ENCODE assay signal across 19 cellular contexts in the genomic region with DNA sequence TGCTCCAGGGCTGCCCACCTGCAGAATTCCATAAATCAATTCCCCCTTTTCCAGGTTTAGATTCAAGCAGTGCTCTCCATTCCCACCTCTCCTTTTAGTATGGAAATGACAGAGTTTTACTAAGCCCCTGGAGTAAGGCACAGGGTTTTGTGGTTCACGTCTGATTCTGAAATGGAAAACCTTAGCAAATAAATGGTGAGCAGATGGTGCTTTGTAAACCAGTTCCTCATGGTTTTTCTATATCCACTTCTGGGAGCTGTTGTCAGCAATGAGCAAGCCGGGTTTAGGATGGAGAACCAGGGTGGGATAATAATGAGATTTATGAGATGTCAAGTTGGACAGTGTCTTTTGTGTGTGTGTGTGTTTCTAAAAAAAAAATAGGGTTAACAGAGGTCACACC.
DNase-seq lines count a peak whose midpoint lies in the region; ATAC-seq, FAIRE-seq and TF ChIP-seq lines count a peak whose summit lies in the region.
"Had no signal": no experiment of that assay in that cellular context is flagged by ENCODE, and none has a peak within 500 bp of the region (broad histone marks: within the 10 kb centered on the region; RNA-seq: fewer than 3 reads in every experiment).

No MANE protein-coding gene starts in this region.

- no peak for TF ChIP-seq CTCF in omental fat pad (IDR thresholded peaks at IDR 0.05)

- no peaks in the 10 kb centered on the region for H3K27me3 ChIP-seq in layer of hippocampus (ENCODE audit: control insufficient read depth, insufficient read depth, low read length)
- H3K27me3 ChIP-seq: BE2C, colonic mucosa had no signal

- H3K4me1 Mint-ChIP-seq in activated naive CD4-positive, alpha-beta T cell treated with anti-CD3 and anti-CD28 coated beads, Interleukin-2, amount 10 ng/mL, durations not matched to agents 7 days and 5 days: peaks cover 25% of the 10 kb centered on the region

- DNase-seq in NCI-H1694 treated with DMSO at 0.1 percent for 48 hours (lab: John Stamatoyannopoulos, UW) (peak; percentile 21), SHP77 treated with DMSO at 0.1 percent for 48 hours (lab: John Stamatoyannopoulos, UW) (peak; percentile 67), hippocampal formation (lab: John Stamatoyannopoulos, UW) (no peak), inferior parietal cortex (ENCODE audit: extremely low spot score) (no peak), omental fat pad (ENCODE audit: low spot score) (no peak)
- DNase-seq in activated naive CD4-positive, alpha-beta T cell treated with anti-CD3 and anti-CD28 coated beads, Interleukin-2, amount 10 ng/mL, durations not matched to agents 7 days and 5 days: no peak
- DNase-seq: activated CD4-positive, alpha-beta memory T cell treated with anti-CD3 and anti-CD28 coated beads for 36 hours; activated naive CD8-positive, alpha-beta T cell treated with anti-CD3 and anti-CD28 coated beads, Interleukin-2, amount 50 U/mL, for 24 hours; BE2C; colonic mucosa; DMS79 treated with DMSO at 0.1 percent for 48 hours; NCI-H1105; nephron progenitor cell; SK-N-SH had no signal

- H3K27ac Mint-ChIP-seq in activated naive CD4-positive, alpha-beta T cell treated with anti-CD3 and anti-CD28 coated beads, Interleukin-2, amount 10 ng/mL, durations not matched to agents 7 days and 5 days: no peak overlapping the region
- H3K27ac Mint-ChIP-seq: activated CD4-positive, alpha-beta memory T cell treated with anti-CD3 and anti-CD28 coated beads for 36 hours; activated naive CD8-positive, alpha-beta T cell treated with anti-CD3 and anti-CD28 coated beads, Interleukin-2, amount 50 U/mL, for 24 hours; memory B cell had no signal

- H3K9me3 Mint-ChIP-seq in activated naive CD4-positive, alpha-beta T cell treated with anti-CD3 and anti-CD28 coated beads, Interleukin-2, amount 10 ng/mL, durations not matched to agents 7 days and 5 days: peaks cover 7% of the 10 kb centered on the region
- H3K9me3 Mint-ChIP-seq: activated CD4-positive, alpha-beta memory T cell treated with anti-CD3 and anti-CD28 coated beads for 36 hours; activated naive CD8-positive, alpha-beta T cell treated with anti-CD3 and anti-CD28 coated beads, Interleukin-2, amount 50 U/mL, for 24 hours; memory B cell; nephron progenitor cell had no signal

- peaks cover 18% of the 10 kb centered on the region for H3K27me3 Mint-ChIP-seq in activated naive CD4-positive, alpha-beta T cell treated with anti-CD3 and anti-CD28 coated beads, Interleukin-2, amount 10 ng/mL, durations not matched to agents 7 days and 5 days

- ATAC-seq in omental fat pad (ENCODE audit: low FRiP score): no peak
- ATAC-seq: activated naive CD8-positive, alpha-beta T cell treated with anti-CD3 and anti-CD28 coated beads, Interleukin-2, amount 50 U/mL, for 24 hours; K562 had no signal

- peaks cover 13% of the 10 kb centered on the region for H3K36me3 Mint-ChIP-seq in activated naive CD4-positive, alpha-beta T cell treated with anti-CD3 and anti-CD28 coated beads, Interleukin-2, amount 10 ng/mL, durations not matched to agents 7 days and 5 days
- H3K36me3 Mint-ChIP-seq: activated CD4-positive, alpha-beta memory T cell treated with anti-CD3 and anti-CD28 coated beads for 36 hours; memory B cell had no signal

- H3K4me3 Mint-ChIP-seq in activated naive CD4-positive, alpha-beta T cell treated with anti-CD3 and anti-CD28 coated beads, Interleukin-2, amount 10 ng/mL, durations not matched to agents 7 days and 5 days: no peak overlapping the region
- H3K4me3 Mint-ChIP-seq: activated CD4-positive, alpha-beta memory T cell treated with anti-CD3 and anti-CD28 coated beads for 36 hours; activated naive CD8-positive, alpha-beta T cell treated with anti-CD3 and anti-CD28 coated beads, Interleukin-2, amount 50 U/mL, for 24 hours; memory B cell; nephron progenitor cell had no signal

- CTCF ChIA-PET in activated naive CD4-positive, alpha-beta T cell treated with anti-CD3 and anti-CD28 coated beads, Interleukin-2, amount 10 ng/mL, durations not matched to agents 7 days and 5 days (lab: Charles Lee): no interaction called here

- peak overlapping the region; percentile 88 for H3K27ac ChIP-seq in layer of hippocampus (ENCODE audit: low read depth, low read length)
- H3K27ac ChIP-seq: colonic mucosa had no signal

- FAIRE-seq in G401.6 (lab: Jason Lieb, UNC): peak; percentile 27
- FAIRE-seq: islet of Langerhans, K562 had no signal

Comparison
In these comparisons a context has a peak if more than half of its experiments do, and no peak if none do; other contexts are left out.
1. DNase-seq: peak in NCI-H1694 treated with DMSO at 0.1 percent for 48 hours (single experiment) and SHP77 treated with DMSO at 0.1 percent for 48 hours (single experiment); none in activated naive CD4-positive, alpha-beta T cell treated with anti-CD3 and anti-CD28 coated beads, Interleukin-2, amount 10 ng/mL, durations not matched to agents 7 days and 5 days (single experiment), hippocampal formation (0 of 2), inferior parietal cortex (single experiment) and omental fat pad (single experiment).